8 cellular contexts compared by ENCODE assay signal in the genomic region with DNA sequence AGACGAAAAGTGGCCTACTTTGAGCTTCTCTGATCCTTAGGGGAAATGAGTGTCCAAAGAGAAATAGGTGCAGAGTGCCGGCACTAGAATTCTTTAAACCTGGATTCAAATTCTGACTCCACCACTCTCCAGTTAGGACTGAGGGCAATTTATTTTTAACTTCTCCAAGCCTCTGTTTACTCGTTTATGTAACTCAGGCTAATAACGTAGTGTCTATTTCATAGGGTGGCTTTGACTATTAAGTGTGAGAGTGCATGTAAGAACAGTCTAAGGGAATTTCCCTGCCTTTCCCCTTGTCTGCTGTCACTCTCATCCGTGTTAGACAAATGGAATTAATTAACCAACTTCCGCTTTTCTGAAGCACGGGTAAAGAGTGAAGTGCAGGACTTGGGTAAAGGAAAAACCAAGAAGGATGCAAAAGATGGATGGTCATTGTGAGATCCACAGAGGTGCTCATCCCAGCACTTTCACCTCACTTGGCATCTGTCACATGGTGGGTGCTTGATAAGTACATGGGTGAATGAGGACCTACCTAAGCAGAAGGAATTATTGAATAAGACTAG. TPM values are rescaled to one million over a fixed set of nuclear protein-coding genes. Genes with fewer than 3 reads are reported as not detected.
DNase-seq lines count a peak whose midpoint lies in the region; ATAC-seq and TF ChIP-seq lines count a peak whose summit lies in the region.

No MANE protein-coding gene starts in this region.

- DNase-seq in HFF-Myc (ENCODE audit: extremely low read depth, low read depth) = no peak
- peak; percentile 47 for DNase-seq in RKO (ENCODE audit: low spot score)
- DNase-seq in body of pancreas = no peak
- DNase-seq in kidney tubule cell (ENCODE audit: low spot score) = peak; percentile 77
- DNase-seq in stimulated activated naive CD8-positive, alpha-beta T cell treated with anti-CD3 and anti-CD28 coated beads, Interleukin-15, amount 100 ng/mL, for 72 hours = peak in 1 of 2 donors; percentile 36
- DNase-seq in cerebellar cortex (ENCODE audit: low spot score) = no peak
- DNase-seq in NCI-H524 treated with DMSO at 0.1 percent for 48 hours (lab: John Stamatoyannopoulos, UW) = no peak

- H3K36me3 ChIP-seq in ES-I3 (ENCODE audit: insufficient read depth, low read length) (no peaks in the 10 kb centered on the region), body of pancreas (replicated peaks in 1 of 2; ENCODE audit: insufficient read depth in 1 of 2, low read depth in 2 of 2) (no peaks in the 10 kb centered on the region)

- peak overlapping the region; percentile 55 to 86 (median 78) for H3K27ac ChIP-seq in body of pancreas

- peaks cover 4% of the 10 kb centered on the region; the same call in 1 of the 2 replicates for H3K4me1 ChIP-seq in ES-I3 (ENCODE audit: insufficient read depth, low read length)
- peaks cover 18% of the 10 kb centered on the region for H3K4me1 ChIP-seq in body of pancreas

- peak overlapping the region; percentile 98 to 99 for H3K27ac Mint-ChIP-seq in stimulated activated naive CD8-positive, alpha-beta T cell treated with anti-CD3 and anti-CD28 coated beads, Interleukin-15, amount 100 ng/mL, for 72 hours

- H3K27me3 Mint-ChIP-seq in stimulated activated naive CD8-positive, alpha-beta T cell treated with anti-CD3 and anti-CD28 coated beads, Interleukin-15, amount 100 ng/mL, for 72 hours = no peaks in the 10 kb centered on the region

- H3K9me3 ChIP-seq in ES-I3 (ENCODE audit: control insufficient read depth, insufficient read depth, low read length) = no peaks in the 10 kb centered on the region
- no peaks in the 10 kb centered on the region for H3K9me3 ChIP-seq in body of pancreas

- peaks cover 64% of the 10 kb centered on the region for H3K4me1 Mint-ChIP-seq in stimulated activated naive CD8-positive, alpha-beta T cell treated with anti-CD3 and anti-CD28 coated beads, Interleukin-15, amount 100 ng/mL, for 72 hours

- no peak for TF ChIP-seq CTCF in HFF-Myc (IDR thresholded peaks at IDR 0.05; ENCODE audit: low read depth, low read length, missing control alignments)
- no peak for TF ChIP-seq CTCF in body of pancreas (IDR thresholded peaks at IDR 0.05)

- no peak for ATAC-seq in body of pancreas
- ATAC-seq in stimulated activated naive CD8-positive, alpha-beta T cell treated with anti-CD3 and anti-CD28 coated beads, Interleukin-15, amount 100 ng/mL, for 72 hours = peak; percentile 71

- H3K4me3 ChIP-seq in HFF-Myc (replicated peaks; ENCODE audit: low read depth, low read length) = peak overlapping the region; percentile 66
- H3K4me3 ChIP-seq in body of pancreas = peak overlapping the region in 1 of 2 donors; percentile 91

- intact Hi-C loops in body of pancreas (cut with DNase I) = loop anchor here (10.0 kb wide), 1 partner anchor 217 kb away; no protein-coding TSS in a partner anchor

- no peak for TF ChIP-seq POLR2A in body of pancreas (IDR thresholded peaks at IDR 0.05)

- H3K27me3 ChIP-seq in body of pancreas = no peaks in the 10 kb centered on the region

- 1 to 3% methylated on average over 7 of the region's 7 CpGs for WGBS in body of pancreas, 2 donors

- H3K4me3 Mint-ChIP-seq in stimulated activated naive CD8-positive, alpha-beta T cell treated with anti-CD3 and anti-CD28 coated beads, Interleukin-15, amount 100 ng/mL, for 72 hours = peak overlapping the region; percentile 95 to 97

- no peaks in the 10 kb centered on the region for H3K9me3 Mint-ChIP-seq in stimulated activated naive CD8-positive, alpha-beta T cell treated with anti-CD3 and anti-CD28 coated beads, Interleukin-15, amount 100 ng/mL, for 72 hours

- peak overlapping the region; percentile 89 for H3K9ac ChIP-seq in ES-I3 (ENCODE audit: low read depth, low read length)

RNA-seq across cellular contexts. Expression of a gene that starts 4.1 kb away (rescaled TPM):
- total RNA-seq in body of pancreas = 10 to 100 TPM; 12.5 to 14.8 TPM

RNA-seq across cellular contexts. Expression of a gene that starts 13.1 kb away (rescaled TPM):
- total RNA-seq in body of pancreas = 1 to 10 TPM; 1.3 to 5.9 TPM

RNA-seq across cellular contexts. Expression of a gene that starts 57.2 kb away (rescaled TPM):
- 1 to 10 TPM; 2.9 to 4.3 TPM for total RNA-seq in body of pancreas

Comparison
In these comparisons a context has a peak if more than half of its experiments do, and no peak if none do; other contexts are left out.
1. DNase-seq: peak in RKO (single experiment) and kidney tubule cell (single experiment); none in HFF-Myc (single experiment), body of pancreas (0 of 4), cerebellar cortex (single experiment) and NCI-H524 treated with DMSO at 0.1 percent for 48 hours (single experiment).